Comparison of ENCODE assay signal across 8 cellular contexts in the genomic region with DNA sequence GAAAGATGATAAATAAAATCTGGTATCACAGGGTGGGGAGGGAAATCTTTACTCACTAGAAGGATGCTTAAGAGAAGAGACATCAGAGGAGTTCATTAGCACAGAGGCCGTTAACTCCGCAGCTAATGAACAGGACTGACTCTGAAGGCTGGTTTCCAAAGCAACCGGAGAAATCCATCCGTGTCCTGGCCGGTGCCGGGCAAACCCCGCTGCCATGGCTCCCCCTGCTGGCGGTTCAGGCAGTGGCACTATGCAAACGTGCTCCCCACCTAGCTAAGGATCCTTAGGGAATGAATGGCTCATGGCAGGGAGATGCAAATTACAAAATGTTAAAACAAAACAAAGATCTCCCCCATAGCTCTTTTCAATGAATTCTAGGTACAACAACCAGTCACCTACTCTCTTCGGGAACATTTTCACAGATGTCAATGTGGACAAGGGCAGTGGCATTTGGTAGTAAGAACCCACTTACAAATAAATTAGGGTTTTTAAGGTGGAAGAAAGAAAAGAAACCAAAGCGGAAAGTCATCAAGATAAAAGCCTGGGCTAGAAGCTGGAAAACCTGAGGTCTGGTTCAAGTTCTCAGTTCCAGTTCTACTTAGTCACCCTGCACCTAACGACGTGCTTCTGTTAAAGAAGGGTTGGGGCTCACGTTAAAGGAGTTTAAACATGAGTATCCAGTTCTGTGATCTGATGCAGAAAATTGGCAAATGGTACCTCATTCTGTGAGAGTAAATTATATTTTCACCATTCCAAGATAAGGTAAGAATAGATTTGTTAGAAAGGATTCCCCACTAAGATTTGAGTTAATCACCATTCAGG.
DNase-seq lines count a peak whose midpoint lies in the region; ATAC-seq and TF ChIP-seq lines count a peak whose summit lies in the region.

No MANE protein-coding gene starts in this region.

- in situ Hi-C loops in ACHN (cut with HindIII; ENCODE audit: low pct_ligation_motif_present, low pct_unique_long_range_greater_than_20kb, low sequenced_read_pairs), result no loop called here

- H2AFZ ChIP-seq in SK-N-SH (ENCODE audit: low read depth), result no peak overlapping the region

- H3K4me2 ChIP-seq in SK-N-SH, result no peak overlapping the region

- H3K27me3 ChIP-seq in SK-N-SH (ENCODE audit: insufficient read depth), result no peaks in the 10 kb centered on the region
- no peaks in the 10 kb centered on the region for H3K27me3 ChIP-seq in psoas muscle (ENCODE audit: insufficient read depth in 3 of 3, low read length in 2 of 3)

- no peak overlapping the region; a peak in 1 of 4 replicates for H3K4me3 ChIP-seq in SK-N-SH (ENCODE audit: low read depth in 2 of 2, low read length in 1 of 2)
- H3K4me3 ChIP-seq in psoas muscle, result no peak overlapping the region

- no peak overlapping the region for H3K9ac ChIP-seq in SK-N-SH

- H4K20me1 ChIP-seq in SK-N-SH (ENCODE audit: insufficient read depth), result peaks cover 14% of the 10 kb centered on the region; the same call in 1 of the 2 replicates

- TF ChIP-seq CTCF in SK-N-SH (IDR thresholded peaks at IDR 0.05) (peak; percentile 99), psoas muscle (IDR thresholded peaks at IDR 0.05) (peak; percentile 89)

- intact Hi-C loops in left cardiac atrium (cut with DNase I), result loop anchor here in 1 of 2 donors (5.0 kb wide), 1 partner anchor 119 kb away; no protein-coding TSS in a partner anchor
- intact Hi-C loops in psoas muscle (cut with DNase I), result loop anchor here in 1 of 2 donors (10.0 kb wide), 1 partner anchor 1188 kb away; no protein-coding TSS in a partner anchor

- WGBS in SK-N-SH (ENCODE audit: low lambda C conversion rate), result 47% methylated on average over 10 of the region's 14 CpGs
- 23 to 30% (median 23%) methylated on average over 14 of the region's 14 CpGs for WGBS in psoas muscle, 3 donors

- H3K9me3 ChIP-seq in SK-N-SH, result no peaks in the 10 kb centered on the region
- no peaks in the 10 kb centered on the region for H3K9me3 ChIP-seq in psoas muscle

- H3K4me1 ChIP-seq in SK-N-SH (ENCODE audit: control insufficient read depth in 1 of 2, insufficient read depth in 2 of 2, low read depth in 1 of 2, low read length in 1 of 2) (peaks cover 0 to 7% of the 10 kb centered on the region in 2 experiments; a peak in 2 of 4 replicates), psoas muscle (no peaks in the 10 kb centered on the region)

- TF ChIP-seq EP300 in SK-N-SH (IDR thresholded peaks at IDR 0.05; ENCODE audit: borderline replicate concordance in 1 of 2, low read depth in 1 of 2, low read length in 1 of 2), result no peak

- H3K36me3 ChIP-seq in SK-N-SH (replicated peaks in 1 of 2; ENCODE audit: control insufficient read depth in 1 of 2, insufficient read depth in 2 of 2, low read length in 1 of 2) (peaks cover 53 to 64% of the 10 kb centered on the region in 2 experiments), psoas muscle (ENCODE audit: insufficient read depth in 1 of 2, low read depth in 1 of 2) (peaks cover 0 to 94% of the 10 kb centered on the region in 2 donors)

- H3K27ac ChIP-seq in SK-N-SH (ENCODE audit: low read depth in 2 of 2, low read length in 1 of 2) (peak overlapping the region in 1 of 2 experiments; percentile 21; a peak in 1 of 4 replicates), psoas muscle (peak overlapping the region; percentile 17)

- H3F3A ChIP-seq in SK-N-SH (replicated peaks; ENCODE audit: insufficient read depth), result peaks cover 11% of the 10 kb centered on the region

- POLR2A ChIA-PET in SK-N-SH (lab: Yijun Ruan, JAX), result interaction anchor here (1.0 kb wide), 1 partner anchor 87 kb away, joined by 3 read pairs; no protein-coding TSS in a partner anchor

- H3K79me2 ChIP-seq in SK-N-SH (ENCODE audit: insufficient read depth), result no peaks in the 10 kb centered on the region

- no peaks in the 10 kb centered on the region for H3K9me2 ChIP-seq in SK-N-SH

- CTCF ChIA-PET in SK-N-SH (lab: Yijun Ruan, JAX), result interaction anchor here (0.6 to 3.6 kb wide), 38 partner anchors 8 to 868 kb away, joined by 3 to 24 read pairs (median 6); no protein-coding TSS in a partner anchor

- peak; percentile 84 for TF ChIP-seq RAD21 in SK-N-SH (IDR thresholded peaks at IDR 0.05; ENCODE audit: low read length)

- peak; percentile 55 for DNase-seq in ACHN
- peak; percentile 80 for DNase-seq in HT-29 (ENCODE audit: low spot score)
- DNase-seq in SK-N-SH, result peak; percentile 84
- peak; percentile 14 for DNase-seq in activated naive CD8-positive, alpha-beta T cell treated with anti-CD3 and anti-CD28 coated beads, Interleukin-2, amount 50 U/mL, for 16 hours (ENCODE audit: low read depth, low spot score)
- DNase-seq in left cardiac atrium, result peak; percentile 78
- DNase-seq in psoas muscle, result peak; percentile 76 to 88

- ATAC-seq in GM18502 (IDR thresholded peaks at IDR 0.05; ENCODE audit: poor library complexity, unreplicated experiment) (peak; percentile 75), left cardiac atrium (peak; percentile 74 to 79), psoas muscle (peak; percentile 64 to 80 (median 76)), GM18520 (IDR thresholded peaks at IDR 0.05; ENCODE audit: unreplicated experiment) (no peak)

TF ChIP-seq in SK-N-SH, 30 proteins besides CTCF, POLR2A, EP300 and RAD21:
- TF ChIP-seq, protein P1, sequence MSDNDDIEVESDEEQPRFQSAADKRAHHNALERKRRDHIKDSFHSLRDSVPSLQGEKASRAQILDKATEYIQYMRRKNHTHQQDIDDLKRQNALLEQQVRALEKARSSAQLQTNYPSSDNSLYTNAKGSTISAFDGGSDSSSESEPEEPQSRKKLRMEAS (IDR thresholded peaks at IDR 0.05; ENCODE audit: low read depth), result 0 out of 2 replicates have a peak, but pooled peaks have one; percentile 17
- TF ChIP-seq FOXJ3 (CRISPR knock-in tag; IDR thresholded peaks at IDR 0.05) (no peak), RCOR1 (IDR thresholded peaks at IDR 0.05; ENCODE audit: low read length) (no peak), SMC3 (IDR thresholded peaks at IDR 0.05; ENCODE audit: low read depth, low read length) (peak; percentile 79)

Comparison
In these comparisons a context has a peak if more than half of its experiments do, and no peak if none do; other contexts are left out.
1. DNase-seq: peak in every context shown above with its lines; median percentile 84 in SK-N-SH; 82 in psoas muscle; 80 in HT-29; 78 in left cardiac atrium; 55 in ACHN; 14 in activated naive CD8-positive, alpha-beta T cell treated with anti-CD3 and anti-CD28 coated beads, Interleukin-2, amount 50 U/mL, for 16 hours.